ENCODE assay signal across 8 cellular contexts in genomic region chr7:64313740-64314491, GRCh38. TPM values are rescaled to one million over a fixed set of nuclear protein-coding genes. Genes with fewer than 3 reads are reported as not detected.
DNase-seq lines count a peak whose midpoint lies in the region; ATAC-seq and TF ChIP-seq lines count a peak whose summit lies in the region.

Gene ZNF736 (plus strand): TSS chr7:64313961. CDS start chr7:64314151, 190 bp downstream.

- H3K9me3 ChIP-seq in parathyroid adenoma (ENCODE audit: control insufficient read depth, low read length): no peaks in the 10 kb centered on the region
- no peaks in the 10 kb centered on the region for H3K9me3 ChIP-seq in tibial artery

- peak within 1 kb of the TSS; percentile 94 for H2AFZ ChIP-seq in parathyroid adenoma

- DNase-seq in Daoy (ENCODE audit: low read depth): peak; percentile 98
- peak; percentile 90 for DNase-seq in LNCaP clone FGC (ENCODE audit: low read depth)
- peak; percentile 80 for DNase-seq in activated effector memory CD4-positive, alpha-beta T cell treated with Interleukin-2 at 50 U/mL for 16 hours
- peak; percentile 89 for DNase-seq in fibroblast of the conjunctiva (ENCODE audit: low read depth)
- peak; percentile 93 to 94 for DNase-seq in tibial artery

- peaks cover 2% of the 10 kb centered on the region for H3K4me1 ChIP-seq in parathyroid adenoma
- peaks cover 0 to 17% (median 12%) of the 10 kb centered on the region in 4 donors for H3K4me1 ChIP-seq in tibial artery

- H3K4me3 ChIP-seq in LNCaP clone FGC (ENCODE audit: low read depth, low read length) (peak within 1 kb of the TSS; percentile 81), parathyroid adenoma (ENCODE audit: low read depth, low read length) (peak within 1 kb of the TSS; percentile 93), tibial artery (peak within 1 kb of the TSS; percentile 65 to 73)

- TF ChIP-seq POLR2A in Raji (IDR thresholded peaks at IDR 0.05; ENCODE audit: insufficient read depth, low read depth, low read length): peak; percentile 88

- intact Hi-C loops in tibial artery (cut with DNase I; ENCODE audit: low total_unique reads): loop anchor here (5.0 kb wide), 1 partner anchor 358 kb away; no protein-coding TSS in a partner anchor

- H3K9ac ChIP-seq in parathyroid adenoma: no peak within 1 kb of the TSS

- TF ChIP-seq CTCF in LNCaP clone FGC (IDR thresholded peaks at IDR 0.05; ENCODE audit: control insufficient read depth, extremely low read depth, insufficient read depth) (no peak), parathyroid adenoma (IDR thresholded peaks at IDR 0.05) (no peak), tibial artery (IDR thresholded peaks at IDR 0.05) (no peak)

- ATAC-seq in GM21786 (IDR thresholded peaks at IDR 0.05; ENCODE audit: unreplicated experiment): peak; percentile 100

- H3K27ac ChIP-seq in parathyroid adenoma (peak within 1 kb of the TSS; percentile 60), tibial artery (peak within 1 kb of the TSS; percentile 65 to 74)

- H3K27me3 ChIP-seq in parathyroid adenoma (ENCODE audit: control insufficient read depth, insufficient read depth, low read length) (no peaks in the 10 kb centered on the region), tibial artery (no peaks in the 10 kb centered on the region)

- H3K36me3 ChIP-seq in parathyroid adenoma (ENCODE audit: control insufficient read depth, insufficient read depth, low read length) (no peaks in the 10 kb centered on the region), tibial artery (no peaks in the 10 kb centered on the region)

- H3K4me2 ChIP-seq in parathyroid adenoma (ENCODE audit: low read length): peak within 1 kb of the TSS; percentile 79

- no peaks in the 10 kb centered on the region for H3K79me2 ChIP-seq in parathyroid adenoma

RNA-seq across cellular contexts. Expression of gene ZNF736, which starts in this region (rescaled TPM):
- 8.1 and 8.9 TPM in 2 replicates for total RNA-seq in Daoy (2014; rRNA removed; shearing (Covaris generic))

Comparison
In these comparisons a context has a peak if more than half of its experiments do, and no peak if none do; other contexts are left out.
1. Peak in every context shown above with its lines: DNase-seq, ATAC-seq, H3K4me3 ChIP-seq and H3K27ac ChIP-seq.